ENCODE assay signal across 14 cellular contexts in genomic region chr9:36499156-36499886, GRCh38.
A peak's percentile ranks its signal among the peaks of the same experiment; 100 is the strongest.
DNase-seq lines count a peak whose midpoint lies in the region; ATAC-seq and TF ChIP-seq lines count a peak whose summit lies in the region.
"Had no signal": no experiment of that assay in that cellular context is flagged by ENCODE, and none has a peak within 500 bp of the region (broad histone marks: within the 10 kb centered on the region; RNA-seq: fewer than 3 reads in every experiment).

No MANE protein-coding gene starts in this region.

- H3K4me1 Mint-ChIP-seq in endodermal cell = peaks cover 6% of the 10 kb centered on the region

- no peak for TF ChIP-seq CTCF in endodermal cell (conservative IDR thresholded peaks at IDR 0.05)

- H3K4me3 ChIP-seq in BLaER1 treated with 17β-estradiol and CSF1 and Interleukin-3, amounts not matched to agents 10 nM and 100 nM = peak overlapping the region in 3 of 10 experiments; percentile 18 to 43 (median 25); a peak in 3 of 20 replicates
- H3K4me3 ChIP-seq in endodermal cell (ENCODE audit: low read length) = no peak overlapping the region
- H3K4me3 ChIP-seq: gastroesophageal sphincter, ovary had no signal

- H3K27ac Mint-ChIP-seq in endodermal cell = no peak overlapping the region
- H3K27ac Mint-ChIP-seq: T-helper 1 cell treated with Interleukin-12 subunit alpha and Interleukin-12 subunit beta and Interleukin-4 antibody, amounts not matched to agents 30 μg/mL and 1 μg/mL, for 36 hours had no signal

- peak overlapping the region in 9 of 11 experiments; percentile 5 to 60 (median 32); a peak in 14 of 22 replicates for H3K27ac ChIP-seq in BLaER1 treated with 17β-estradiol and CSF1 and Interleukin-3, amounts not matched to agents 10 nM and 100 nM
- peak overlapping the region; percentile 91 for H3K27ac ChIP-seq in endodermal cell (ENCODE audit: low read depth, low read length)
- H3K27ac ChIP-seq: gastroesophageal sphincter, ovary had no signal

- no peak for ATAC-seq in activated CD4-positive, CD25-positive, alpha-beta regulatory T cell treated with anti-CD3 and anti-CD28 coated beads, Interleukin-2, amount 50 U/mL, for 24 hours
- ATAC-seq: gastroesophageal sphincter had no signal

- WGBS in endodermal cell (ENCODE audit: insufficient coverage in 1 of 2, insufficient read length in 1 of 2), 2 experiments = 74 to 82% methylated on average over 4 to 8 of the region's 8 CpGs

- H3K4me2 ChIP-seq in BLaER1 treated with 17β-estradiol and CSF1 and Interleukin-3, amounts not matched to agents 10 nM and 100 nM = peak overlapping the region; percentile 15 to 85 (median 81); a peak in 21 of 22 replicates

- H3K36me3 ChIP-seq in BLaER1 treated with 17β-estradiol and CSF1 and Interleukin-3, amounts not matched to agents 10 nM and 100 nM = no peaks in the 10 kb centered on the region
- no peaks in the 10 kb centered on the region for H3K36me3 ChIP-seq in endodermal cell (ENCODE audit: control insufficient read depth, insufficient read depth, low read length)
- H3K36me3 ChIP-seq: gastroesophageal sphincter, ovary had no signal

- TF ChIP-seq POLR2A in erythroblast (IDR thresholded peaks at IDR 0.05; ENCODE audit: low read length) = no peak

- peak; percentile 93 for DNase-seq in NCI-H128 (lab: John Stamatoyannopoulos, UW; ENCODE audit: unreplicated experiment)
- peak; percentile 52 for DNase-seq in NCI-H524 treated with DMSO at 0.1 percent for 48 hours (lab: John Stamatoyannopoulos, UW)
- no peak for DNase-seq in endodermal cell
- no peak for DNase-seq in NCI-H446 treated with DMSO at 0.1 percent for 48 hours (lab: John Stamatoyannopoulos, UW)
- no peak for DNase-seq in cerebellum (ENCODE audit: low spot score)
- no peak for DNase-seq in erythroblast (lab: John Stamatoyannopoulos, UW)
- DNase-seq: activated T-cell treated with anti-CD3 and anti-CD28 coated beads, Interleukin-2, amount 50 U/mL, for 1 hour; central memory CD4-positive, alpha-beta T cell; ovary; RPMI8226 had no signal

- no peaks in the 10 kb centered on the region for H4K20me1 ChIP-seq in BLaER1 treated with 17β-estradiol and CSF1 and Interleukin-3, amounts not matched to agents 10 nM and 100 nM

- no peaks in the 10 kb centered on the region for H3K36me3 Mint-ChIP-seq in endodermal cell (ENCODE audit: low read depth)

- H3K9ac ChIP-seq in BLaER1 treated with 17β-estradiol and CSF1 and Interleukin-3, amounts not matched to agents 10 nM and 100 nM = peak overlapping the region in 7 of 11 experiments; percentile 4 to 51 (median 32); a peak in 7 of 22 replicates
- H3K9ac ChIP-seq in endodermal cell (ENCODE audit: extremely low read depth, low read length, poor library complexity, severe bottlenecking) = no peak overlapping the region

- H3K9me3 Mint-ChIP-seq in endodermal cell = no peaks in the 10 kb centered on the region
- H3K9me3 Mint-ChIP-seq: T-helper 1 cell treated with Interleukin-12 subunit alpha and Interleukin-12 subunit beta and Interleukin-4 antibody, amounts not matched to agents 30 μg/mL and 1 μg/mL, for 36 hours had no signal

- no peak overlapping the region for H3K4me3 Mint-ChIP-seq in endodermal cell
- H3K4me3 Mint-ChIP-seq: T-helper 1 cell treated with Interleukin-12 subunit alpha and Interleukin-12 subunit beta and Interleukin-4 antibody, amounts not matched to agents 30 μg/mL and 1 μg/mL, for 36 hours had no signal

- H3K4me1 ChIP-seq in BLaER1 treated with 17β-estradiol and CSF1 and Interleukin-3, amounts not matched to agents 10 nM and 100 nM = peaks cover 29 to 83% (median 62%) of the 10 kb centered on the region in 10 experiments
- H3K4me1 ChIP-seq in endodermal cell (ENCODE audit: control insufficient read depth, insufficient read depth, low read length) = no peaks in the 10 kb centered on the region
- H3K4me1 ChIP-seq: gastroesophageal sphincter had no signal

- no peaks in the 10 kb centered on the region for H3K27me3 Mint-ChIP-seq in endodermal cell (ENCODE audit: insufficient read depth)

- no peaks in the 10 kb centered on the region for H3K27me3 ChIP-seq in BLaER1 treated with 17β-estradiol and CSF1 and Interleukin-3, amounts not matched to agents 10 nM and 100 nM
- no peaks in the 10 kb centered on the region for H3K27me3 ChIP-seq in endodermal cell (ENCODE audit: control insufficient read depth, insufficient read depth, low read length, poor library complexity, severe bottlenecking)
- H3K27me3 ChIP-seq: gastroesophageal sphincter, ovary had no signal

- H3K9me3 ChIP-seq in BLaER1 treated with 17β-estradiol and CSF1 and Interleukin-3, amounts not matched to agents 10 nM and 100 nM (replicated peaks in 1 of 11) = no peaks in the 10 kb centered on the region
- no peaks in the 10 kb centered on the region for H3K9me3 ChIP-seq in endodermal cell (ENCODE audit: control insufficient read depth, low read length)
- H3K9me3 ChIP-seq: gastroesophageal sphincter, ovary had no signal

Comparison
In these comparisons a context has a peak if more than half of its experiments do, and no peak if none do; other contexts are left out.
1. DNase-seq: peak in NCI-H128 (single experiment) and NCI-H524 treated with DMSO at 0.1 percent for 48 hours (single experiment); none in endodermal cell (single experiment), NCI-H446 treated with DMSO at 0.1 percent for 48 hours (single experiment), cerebellum (single experiment) and erythroblast (0 of 2).